ENCODE assay signal across 1 cellular context in the genomic region with DNA sequence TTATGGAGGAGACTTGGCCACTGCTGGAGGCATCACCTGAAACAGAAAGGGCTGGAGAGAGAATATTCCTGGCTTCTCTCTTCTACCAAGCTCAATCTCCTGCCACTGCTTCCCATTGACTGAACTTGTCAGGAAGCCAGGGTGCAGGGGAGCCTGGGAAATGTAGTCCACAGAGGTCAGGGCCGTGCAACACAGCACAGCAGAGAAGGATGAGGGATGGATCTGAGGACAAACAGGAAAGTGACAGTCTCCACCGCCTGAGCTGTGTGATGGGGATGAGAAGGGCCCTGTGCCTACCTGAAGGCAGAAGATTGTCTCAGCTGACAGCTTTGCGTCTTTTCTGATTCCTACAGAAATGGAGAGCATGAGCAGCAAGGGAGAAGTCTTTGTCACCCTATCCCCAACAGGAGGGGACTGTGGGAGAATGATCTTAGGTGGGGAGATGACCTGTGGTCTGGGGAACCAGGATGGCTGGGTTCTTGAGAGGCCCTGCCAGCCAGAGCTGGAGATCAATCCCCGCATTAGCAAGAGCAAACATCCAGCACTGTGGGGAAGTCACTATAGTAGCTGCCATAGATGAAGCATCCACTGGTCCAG.
TF ChIP-seq lines count a peak whose summit lies in the region.

No MANE protein-coding gene starts in this region.

TF ChIP-seq in HepG2, 621 proteins besides CTCF, POLR2A, EP300 and RAD21 (continued from another document and continues in another):
- TF ChIP-seq, protein P1, sequence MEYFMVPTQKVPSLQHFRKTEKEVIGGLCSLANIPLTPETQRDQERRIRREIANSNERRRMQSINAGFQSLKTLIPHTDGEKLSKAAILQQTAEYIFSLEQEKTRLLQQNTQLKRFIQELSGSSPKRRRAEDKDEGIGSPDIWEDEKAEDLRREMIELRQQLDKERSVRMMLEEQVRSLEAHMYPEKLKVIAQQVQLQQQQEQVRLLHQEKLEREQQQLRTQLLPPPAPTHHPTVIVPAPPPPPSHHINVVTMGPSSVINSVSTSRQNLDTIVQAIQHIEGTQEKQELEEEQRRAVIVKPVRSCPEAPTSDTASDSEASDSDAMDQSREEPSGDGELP (IDR thresholded peaks at IDR 0.05; ENCODE audit: borderline replicate concordance, low read depth): peak; percentile 17; the same call in 1 of the 2 replicates
- TF ChIP-seq HDAC2 (CRISPR knock-in tag; IDR thresholded peaks at IDR 0.05) (peak; percentile 73; the same call in 1 of the 2 replicates), NCOA1 (CRISPR knock-in tag; IDR thresholded peaks at IDR 0.05) (0 out of 2 replicates have a peak, but pooled peaks have one; percentile 50), SMAD3 (CRISPR knock-in tag; IDR thresholded peaks at IDR 0.05) (0 out of 2 replicates have a peak, but pooled peaks have one; percentile 34), NR2C2 (CRISPR knock-in tag; IDR thresholded peaks at IDR 0.05; ENCODE audit: borderline replicate concordance) (peak; percentile 94), FIP1L1 (IDR thresholded peaks at IDR 0.05; ENCODE audit: borderline replicate concordance, insufficient read depth, low read depth, low read length) (0 out of 2 replicates have a peak, but pooled peaks have one; percentile 50), NFE2L1 (CRISPR knock-in tag; IDR thresholded peaks at IDR 0.05; ENCODE audit: borderline replicate concordance) (no peak), SOX6 (IDR thresholded peaks at IDR 0.05) (no peak), SOX6 (CRISPR knock-in tag; IDR thresholded peaks at IDR 0.05) (peak; percentile 46; the same call in 1 of the 2 replicates), BORCS8-MEF2B (CRISPR knock-in tag; IDR thresholded peaks at IDR 0.05) (peak; percentile 59; the same call in 1 of the 2 replicates), ZNF792 (CRISPR knock-in tag; IDR thresholded peaks at IDR 0.05) (peak; percentile 80; the same call in 1 of the 2 replicates), GABPB1 (CRISPR knock-in tag; IDR thresholded peaks at IDR 0.05) (peak; percentile 93), ZNF549 (CRISPR knock-in tag; IDR thresholded peaks at IDR 0.05) (no peak), SUZ12 (IDR thresholded peaks at IDR 0.05; ENCODE audit: low read depth, low read length) (peak; percentile 86), ZFY (CRISPR knock-in tag; IDR thresholded peaks at IDR 0.05) (peak; percentile 75; the same call in 1 of the 2 replicates), ZNF232 (CRISPR knock-in tag; IDR thresholded peaks at IDR 0.05; ENCODE audit: borderline replicate concordance) (peak; percentile 40; the same call in 1 of the 2 replicates), ZNF253 (CRISPR knock-in tag; IDR thresholded peaks at IDR 0.05; ENCODE audit: borderline replicate concordance) (no peak), ZFP41 (CRISPR knock-in tag; IDR thresholded peaks at IDR 0.05; ENCODE audit: borderline replicate concordance) (no peak), FOSL2 (CRISPR knock-in tag; IDR thresholded peaks at IDR 0.05) (peak; percentile 45), ZSCAN12 (CRISPR knock-in tag; IDR thresholded peaks at IDR 0.05) (no peak), RFX5 (IDR thresholded peaks at IDR 0.05; ENCODE audit: low read depth, low read length) (no peak), ZNF30 (CRISPR knock-in tag; IDR thresholded peaks at IDR 0.05) (no peak), XBP1 (CRISPR knock-in tag; IDR thresholded peaks at IDR 0.05) (no peak), FOXK1 (CRISPR knock-in tag; IDR thresholded peaks at IDR 0.05; ENCODE audit: borderline replicate concordance, low read depth) (peak; percentile 76; the same call in 1 of the 2 replicates), U2AF2 (IDR thresholded peaks at IDR 0.05; ENCODE audit: low read depth, low read length) (no peak), NFATC3 (CRISPR knock-in tag; IDR thresholded peaks at IDR 0.05) (no peak), ZNF724P (CRISPR knock-in tag; IDR thresholded peaks at IDR 0.05; ENCODE audit: borderline replicate concordance) (no peak), ZNF703 (CRISPR knock-in tag; IDR thresholded peaks at IDR 0.05; ENCODE audit: borderline replicate concordance) (no peak), ELF3 (CRISPR knock-in tag; IDR thresholded peaks at IDR 0.05) (peak; percentile 83), AGO1 (IDR thresholded peaks at IDR 0.05; ENCODE audit: low read depth, low read length, poor library complexity, severe bottlenecking) (no peak), TBX3 (IDR thresholded peaks at IDR 0.05; ENCODE audit: borderline replicate concordance) (no peak), MED1 (CRISPR knock-in tag; IDR thresholded peaks at IDR 0.05) (peak; percentile 48), PHF8 (CRISPR knock-in tag; IDR thresholded peaks at IDR 0.05) (peak; percentile 36; the same call in 1 of the 2 replicates), ZNF619 (CRISPR knock-in tag; IDR thresholded peaks at IDR 0.05) (peak; percentile 50; the same call in 1 of the 2 replicates)
- TF ChIP-seq, protein P2, sequence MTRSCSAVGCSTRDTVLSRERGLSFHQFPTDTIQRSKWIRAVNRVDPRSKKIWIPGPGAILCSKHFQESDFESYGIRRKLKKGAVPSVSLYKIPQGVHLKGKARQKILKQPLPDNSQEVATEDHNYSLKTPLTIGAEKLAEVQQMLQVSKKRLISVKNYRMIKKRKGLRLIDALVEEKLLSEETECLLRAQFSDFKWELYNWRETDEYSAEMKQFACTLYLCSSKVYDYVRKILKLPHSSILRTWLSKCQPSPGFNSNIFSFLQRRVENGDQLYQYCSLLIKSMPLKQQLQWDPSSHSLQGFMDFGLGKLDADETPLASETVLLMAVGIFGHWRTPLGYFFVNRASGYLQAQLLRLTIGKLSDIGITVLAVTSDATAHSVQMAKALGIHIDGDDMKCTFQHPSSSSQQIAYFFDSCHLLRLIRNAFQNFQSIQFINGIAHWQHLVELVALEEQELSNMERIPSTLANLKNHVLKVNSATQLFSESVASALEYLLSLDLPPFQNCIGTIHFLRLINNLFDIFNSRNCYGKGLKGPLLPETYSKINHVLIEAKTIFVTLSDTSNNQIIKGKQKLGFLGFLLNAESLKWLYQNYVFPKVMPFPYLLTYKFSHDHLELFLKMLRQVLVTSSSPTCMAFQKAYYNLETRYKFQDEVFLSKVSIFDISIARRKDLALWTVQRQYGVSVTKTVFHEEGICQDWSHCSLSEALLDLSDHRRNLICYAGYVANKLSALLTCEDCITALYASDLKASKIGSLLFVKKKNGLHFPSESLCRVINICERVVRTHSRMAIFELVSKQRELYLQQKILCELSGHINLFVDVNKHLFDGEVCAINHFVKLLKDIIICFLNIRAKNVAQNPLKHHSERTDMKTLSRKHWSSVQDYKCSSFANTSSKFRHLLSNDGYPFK (CRISPR knock-in tag; IDR thresholded peaks at IDR 0.05; ENCODE audit: borderline replicate concordance): peak; percentile 62; the same call in 1 of the 2 replicates
- TF ChIP-seq, protein P3, sequence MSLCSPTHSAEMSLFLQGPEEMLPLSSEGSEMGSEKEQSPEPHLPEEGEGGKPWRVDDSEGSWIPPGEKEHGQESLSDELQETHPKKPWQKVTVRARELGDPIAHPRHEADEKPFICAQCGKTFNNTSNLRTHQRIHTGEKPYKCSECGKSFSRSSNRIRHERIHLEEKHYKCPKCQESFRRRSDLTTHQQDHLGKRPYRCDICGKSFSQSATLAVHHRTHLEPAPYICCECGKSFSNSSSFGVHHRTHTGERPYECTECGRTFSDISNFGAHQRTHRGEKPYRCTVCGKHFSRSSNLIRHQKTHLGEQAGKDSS (CRISPR knock-in tag; IDR thresholded peaks at IDR 0.05; ENCODE audit: borderline replicate concordance, low read depth): 0 out of 2 replicates have a peak, but pooled peaks have one; percentile 65
- TF ChIP-seq, protein P4, sequence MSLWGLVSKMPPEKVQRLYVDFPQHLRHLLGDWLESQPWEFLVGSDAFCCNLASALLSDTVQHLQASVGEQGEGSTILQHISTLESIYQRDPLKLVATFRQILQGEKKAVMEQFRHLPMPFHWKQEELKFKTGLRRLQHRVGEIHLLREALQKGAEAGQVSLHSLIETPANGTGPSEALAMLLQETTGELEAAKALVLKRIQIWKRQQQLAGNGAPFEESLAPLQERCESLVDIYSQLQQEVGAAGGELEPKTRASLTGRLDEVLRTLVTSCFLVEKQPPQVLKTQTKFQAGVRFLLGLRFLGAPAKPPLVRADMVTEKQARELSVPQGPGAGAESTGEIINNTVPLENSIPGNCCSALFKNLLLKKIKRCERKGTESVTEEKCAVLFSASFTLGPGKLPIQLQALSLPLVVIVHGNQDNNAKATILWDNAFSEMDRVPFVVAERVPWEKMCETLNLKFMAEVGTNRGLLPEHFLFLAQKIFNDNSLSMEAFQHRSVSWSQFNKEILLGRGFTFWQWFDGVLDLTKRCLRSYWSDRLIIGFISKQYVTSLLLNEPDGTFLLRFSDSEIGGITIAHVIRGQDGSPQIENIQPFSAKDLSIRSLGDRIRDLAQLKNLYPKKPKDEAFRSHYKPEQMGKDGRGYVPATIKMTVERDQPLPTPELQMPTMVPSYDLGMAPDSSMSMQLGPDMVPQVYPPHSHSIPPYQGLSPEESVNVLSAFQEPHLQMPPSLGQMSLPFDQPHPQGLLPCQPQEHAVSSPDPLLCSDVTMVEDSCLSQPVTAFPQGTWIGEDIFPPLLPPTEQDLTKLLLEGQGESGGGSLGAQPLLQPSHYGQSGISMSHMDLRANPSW (CRISPR knock-in tag; IDR thresholded peaks at IDR 0.05; ENCODE audit: borderline replicate concordance): peak; percentile 30; the same call in 1 of the 2 replicates
- TF ChIP-seq, protein P5, sequence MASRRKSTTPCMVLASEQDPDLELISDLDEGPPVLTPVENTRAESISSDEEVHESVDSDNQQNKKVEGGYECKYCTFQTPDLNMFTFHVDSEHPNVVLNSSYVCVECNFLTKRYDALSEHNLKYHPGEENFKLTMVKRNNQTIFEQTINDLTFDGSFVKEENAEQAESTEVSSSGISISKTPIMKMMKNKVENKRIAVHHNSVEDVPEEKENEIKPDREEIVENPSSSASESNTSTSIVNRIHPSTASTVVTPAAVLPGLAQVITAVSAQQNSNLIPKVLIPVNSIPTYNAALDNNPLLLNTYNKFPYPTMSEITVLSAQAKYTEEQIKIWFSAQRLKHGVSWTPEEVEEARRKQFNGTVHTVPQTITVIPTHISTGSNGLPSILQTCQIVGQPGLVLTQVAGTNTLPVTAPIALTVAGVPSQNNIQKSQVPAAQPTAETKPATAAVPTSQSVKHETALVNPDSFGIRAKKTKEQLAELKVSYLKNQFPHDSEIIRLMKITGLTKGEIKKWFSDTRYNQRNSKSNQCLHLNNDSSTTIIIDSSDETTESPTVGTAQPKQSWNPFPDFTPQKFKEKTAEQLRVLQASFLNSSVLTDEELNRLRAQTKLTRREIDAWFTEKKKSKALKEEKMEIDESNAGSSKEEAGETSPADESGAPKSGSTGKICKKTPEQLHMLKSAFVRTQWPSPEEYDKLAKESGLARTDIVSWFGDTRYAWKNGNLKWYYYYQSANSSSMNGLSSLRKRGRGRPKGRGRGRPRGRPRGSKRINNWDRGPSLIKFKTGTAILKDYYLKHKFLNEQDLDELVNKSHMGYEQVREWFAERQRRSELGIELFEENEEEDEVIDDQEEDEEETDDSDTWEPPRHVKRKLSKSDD (CRISPR knock-in tag; IDR thresholded peaks at IDR 0.05; ENCODE audit: low read depth): 0 out of 2 replicates have a peak, but pooled peaks have one; percentile 13
- TF ChIP-seq, protein P6, sequence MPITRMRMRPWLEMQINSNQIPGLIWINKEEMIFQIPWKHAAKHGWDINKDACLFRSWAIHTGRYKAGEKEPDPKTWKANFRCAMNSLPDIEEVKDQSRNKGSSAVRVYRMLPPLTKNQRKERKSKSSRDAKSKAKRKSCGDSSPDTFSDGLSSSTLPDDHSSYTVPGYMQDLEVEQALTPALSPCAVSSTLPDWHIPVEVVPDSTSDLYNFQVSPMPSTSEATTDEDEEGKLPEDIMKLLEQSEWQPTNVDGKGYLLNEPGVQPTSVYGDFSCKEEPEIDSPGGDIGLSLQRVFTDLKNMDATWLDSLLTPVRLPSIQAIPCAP (CRISPR knock-in tag; IDR thresholded peaks at IDR 0.05; ENCODE audit: low read depth): no peak
- TF ChIP-seq, protein P7, sequence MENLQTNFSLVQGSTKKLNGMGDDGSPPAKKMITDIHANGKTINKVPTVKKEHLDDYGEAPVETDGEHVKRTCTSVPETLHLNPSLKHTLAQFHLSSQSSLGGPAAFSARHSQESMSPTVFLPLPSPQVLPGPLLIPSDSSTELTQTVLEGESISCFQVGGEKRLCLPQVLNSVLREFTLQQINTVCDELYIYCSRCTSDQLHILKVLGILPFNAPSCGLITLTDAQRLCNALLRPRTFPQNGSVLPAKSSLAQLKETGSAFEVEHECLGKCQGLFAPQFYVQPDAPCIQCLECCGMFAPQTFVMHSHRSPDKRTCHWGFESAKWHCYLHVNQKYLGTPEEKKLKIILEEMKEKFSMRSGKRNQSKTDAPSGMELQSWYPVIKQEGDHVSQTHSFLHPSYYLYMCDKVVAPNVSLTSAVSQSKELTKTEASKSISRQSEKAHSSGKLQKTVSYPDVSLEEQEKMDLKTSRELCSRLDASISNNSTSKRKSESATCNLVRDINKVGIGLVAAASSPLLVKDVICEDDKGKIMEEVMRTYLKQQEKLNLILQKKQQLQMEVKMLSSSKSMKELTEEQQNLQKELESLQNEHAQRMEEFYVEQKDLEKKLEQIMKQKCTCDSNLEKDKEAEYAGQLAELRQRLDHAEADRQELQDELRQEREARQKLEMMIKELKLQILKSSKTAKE (CRISPR knock-in tag; IDR thresholded peaks at IDR 0.05; ENCODE audit: borderline replicate concordance): no peak
- TF ChIP-seq, protein P8, sequence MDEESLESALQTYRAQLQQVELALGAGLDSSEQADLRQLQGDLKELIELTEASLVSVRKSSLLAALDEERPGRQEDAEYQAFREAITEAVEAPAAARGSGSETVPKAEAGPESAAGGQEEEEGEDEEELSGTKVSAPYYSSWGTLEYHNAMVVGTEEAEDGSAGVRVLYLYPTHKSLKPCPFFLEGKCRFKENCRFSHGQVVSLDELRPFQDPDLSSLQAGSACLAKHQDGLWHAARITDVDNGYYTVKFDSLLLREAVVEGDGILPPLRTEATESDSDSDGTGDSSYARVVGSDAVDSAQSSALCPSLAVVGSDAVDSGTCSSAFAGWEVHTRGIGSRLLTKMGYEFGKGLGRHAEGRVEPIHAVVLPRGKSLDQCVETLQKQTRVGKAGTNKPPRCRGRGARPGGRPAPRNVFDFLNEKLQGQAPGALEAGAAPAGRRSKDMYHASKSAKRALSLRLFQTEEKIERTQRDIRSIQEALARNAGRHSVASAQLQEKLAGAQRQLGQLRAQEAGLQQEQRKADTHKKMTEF (CRISPR knock-in tag; IDR thresholded peaks at IDR 0.05): peak; percentile 48
- TF ChIP-seq, protein P9, sequence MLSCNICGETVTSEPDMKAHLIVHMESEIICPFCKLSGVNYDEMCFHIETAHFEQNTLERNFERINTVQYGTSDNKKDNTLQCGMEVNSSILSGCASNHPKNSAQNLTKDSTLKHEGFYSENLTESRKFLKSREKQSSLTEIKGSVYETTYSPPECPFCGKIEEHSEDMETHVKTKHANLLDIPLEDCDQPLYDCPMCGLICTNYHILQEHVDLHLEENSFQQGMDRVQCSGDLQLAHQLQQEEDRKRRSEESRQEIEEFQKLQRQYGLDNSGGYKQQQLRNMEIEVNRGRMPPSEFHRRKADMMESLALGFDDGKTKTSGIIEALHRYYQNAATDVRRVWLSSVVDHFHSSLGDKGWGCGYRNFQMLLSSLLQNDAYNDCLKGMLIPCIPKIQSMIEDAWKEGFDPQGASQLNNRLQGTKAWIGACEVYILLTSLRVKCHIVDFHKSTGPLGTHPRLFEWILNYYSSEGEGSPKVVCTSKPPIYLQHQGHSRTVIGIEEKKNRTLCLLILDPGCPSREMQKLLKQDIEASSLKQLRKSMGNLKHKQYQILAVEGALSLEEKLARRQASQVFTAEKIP (CRISPR knock-in tag; IDR thresholded peaks at IDR 0.05; ENCODE audit: borderline replicate concordance): no peak
